Comparison of ENCODE assay signal across 8 cellular contexts in the genomic region with DNA sequence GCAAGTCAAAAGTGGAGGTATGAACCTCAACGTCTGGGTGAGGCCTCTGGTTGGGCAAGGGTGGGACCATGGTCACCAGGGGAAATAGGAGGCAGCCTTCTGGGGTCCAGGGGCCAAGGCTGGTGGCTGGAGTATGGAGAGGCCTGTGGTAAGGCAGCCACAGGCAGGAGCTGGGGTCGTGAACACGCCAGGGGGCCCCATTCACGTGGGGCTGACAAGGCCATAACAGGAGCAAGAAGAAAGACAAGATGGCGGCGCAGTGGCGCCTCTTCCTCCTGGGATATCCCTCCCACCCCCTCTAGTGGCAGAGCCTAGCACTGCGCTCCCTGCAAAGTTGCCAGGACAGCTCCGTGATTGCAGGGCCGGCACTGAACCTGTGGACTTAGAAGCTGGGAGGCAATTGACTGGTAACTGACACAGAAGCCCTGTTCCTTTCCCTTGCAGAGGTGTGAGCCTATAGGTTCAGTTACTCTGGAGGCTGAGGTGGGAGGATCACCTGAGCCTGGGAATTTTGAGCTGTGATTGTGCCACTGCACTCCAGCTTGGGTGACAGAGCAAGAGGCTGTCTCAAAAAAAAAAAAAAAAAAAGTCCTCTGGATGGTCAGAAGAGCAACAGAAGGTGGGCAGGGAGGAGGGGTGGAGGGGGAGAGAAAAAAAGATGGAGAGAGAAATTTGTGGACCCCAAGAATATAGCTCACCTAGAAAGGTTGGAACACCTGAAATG. TPM values are rescaled to one million over a fixed set of nuclear protein-coding genes. Genes with fewer than 3 reads are reported as not detected.
DNase-seq lines count a peak whose midpoint lies in the region; ATAC-seq and TF ChIP-seq lines count a peak whose summit lies in the region.

No MANE protein-coding gene starts in this region.

- intact Hi-C loops in Right ventricle myocardium superior (cut with DNase I), result loop anchor here (5.0 kb wide), 3 partner anchors 79 to 176 kb away; no protein-coding TSS in a partner anchor
- intact Hi-C loops in psoas muscle (cut with DNase I), result loop anchor here (5.0 kb wide), 3 partner anchors 79 to 176 kb away; no protein-coding TSS in a partner anchor
- intact Hi-C loops in aorta (cut with DNase I), result no loop called here

- no peak overlapping the region for H3K27ac ChIP-seq in psoas muscle
- H3K27ac ChIP-seq in aorta (ENCODE audit: low read depth in 1 of 2, low read length in 2 of 2), result no peak overlapping the region

- 29 to 30% (median 30%) methylated on average over 9 to 10 of the region's 10 CpGs for WGBS in psoas muscle, 3 donors
- WGBS in aorta, 2 donors, result 25 to 26% methylated on average over 10 of the region's 10 CpGs

- DNase-seq in GF-D8 (lab: John Stamatoyannopoulos, UW) (peak; percentile 41), LHCN-M2 (ENCODE audit: low read depth) (peak; percentile 56), Right ventricle myocardium superior (peak; percentile 82), psoas muscle (peak; percentile 56 to 74), aorta (peak; percentile 80 to 88)
- DNase-seq in activated naive CD4-positive, alpha-beta T cell treated with anti-CD3 and anti-CD28 coated beads, Interleukin-2, amount 50 U/mL, for 72 hours (ENCODE audit: low spot score in 2 of 2), result peak; percentile 77 to 85

- peak; percentile 61 for TF ChIP-seq CTCF in psoas muscle (IDR thresholded peaks at IDR 0.05)

- peaks cover 0 to 9% of the 10 kb centered on the region in 2 donors for H3K36me3 Mint-ChIP-seq in activated naive CD4-positive, alpha-beta T cell treated with anti-CD3 and anti-CD28 coated beads, Interleukin-2, amount 50 U/mL, for 72 hours

- no peaks in the 10 kb centered on the region for H3K36me3 ChIP-seq in psoas muscle (ENCODE audit: insufficient read depth in 1 of 2, low read depth in 1 of 2)
- H3K36me3 ChIP-seq in aorta (ENCODE audit: control insufficient read depth in 1 of 2, insufficient read depth in 2 of 2, low read length in 1 of 2), result no peaks in the 10 kb centered on the region

- H3K4me3 ChIP-seq in psoas muscle (no peak overlapping the region), aorta (ENCODE audit: low read length in 2 of 2) (no peak overlapping the region)

- peak; percentile 97 for ATAC-seq in SK-N-SH treated with all-trans-retinoic acid at 6 μM for 48 hours
- peak; percentile 71 to 76 for ATAC-seq in activated naive CD4-positive, alpha-beta T cell treated with anti-CD3 and anti-CD28 coated beads, Interleukin-2, amount 50 U/mL, for 72 hours
- ATAC-seq in Right ventricle myocardium superior (ENCODE audit: poor library complexity), result peak; percentile 85
- peak in 3 of 4 donors; percentile 46 to 60 (median 59) for ATAC-seq in psoas muscle
- peak; percentile 67 for ATAC-seq in aorta (ENCODE audit: low FRiP score)
- ATAC-seq in GM18519 (IDR thresholded peaks at IDR 0.05; ENCODE audit: low FRiP score, unreplicated experiment), result no peak

- peak overlapping the region; percentile 18 to 81 for H3K27ac Mint-ChIP-seq in activated naive CD4-positive, alpha-beta T cell treated with anti-CD3 and anti-CD28 coated beads, Interleukin-2, amount 50 U/mL, for 72 hours

- H3K9me3 ChIP-seq in psoas muscle, result no peaks in the 10 kb centered on the region
- peaks cover 1% of the 10 kb centered on the region for H3K9me3 ChIP-seq in aorta (ENCODE audit: control insufficient read depth, low read length)

- H3K4me1 ChIP-seq in psoas muscle (no peaks in the 10 kb centered on the region), aorta (ENCODE audit: control insufficient read depth in 1 of 2, insufficient read depth in 2 of 2, low read length in 2 of 2) (no peaks in the 10 kb centered on the region)

- no peaks in the 10 kb centered on the region for H3K27me3 ChIP-seq in psoas muscle (ENCODE audit: insufficient read depth in 3 of 3, low read length in 2 of 3)
- H3K27me3 ChIP-seq in aorta (ENCODE audit: control insufficient read depth in 1 of 2, insufficient read depth in 2 of 2, low read length in 1 of 2), result no peaks in the 10 kb centered on the region

- H3K9me3 Mint-ChIP-seq in activated naive CD4-positive, alpha-beta T cell treated with anti-CD3 and anti-CD28 coated beads, Interleukin-2, amount 50 U/mL, for 72 hours, result peaks cover 3 to 9% of the 10 kb centered on the region in 2 donors

TF ChIP-seq in SK-N-SH treated with all-trans-retinoic acid at 6 μM for 48 hours, 23 proteins besides CTCF, POLR2A, EP300 and RAD21 (continues in another document):
- 0 out of 2 replicates have a peak, but pooled peaks have one; percentile 59 for TF ChIP-seq CSDC2 (CRISPR knock-in tag; IDR thresholded peaks at IDR 0.05)
- TF ChIP-seq ISL1 (CRISPR knock-in tag; IDR thresholded peaks at IDR 0.05), result no peak
- no peak for TF ChIP-seq ARNTL (CRISPR knock-in tag; IDR thresholded peaks at IDR 0.05; ENCODE audit: borderline replicate concordance, low read depth)
- TF ChIP-seq SNAI2 (CRISPR knock-in tag; IDR thresholded peaks at IDR 0.05), result 0 out of 2 replicates have a peak, but pooled peaks have one; percentile 41
- TF ChIP-seq, protein P1, sequence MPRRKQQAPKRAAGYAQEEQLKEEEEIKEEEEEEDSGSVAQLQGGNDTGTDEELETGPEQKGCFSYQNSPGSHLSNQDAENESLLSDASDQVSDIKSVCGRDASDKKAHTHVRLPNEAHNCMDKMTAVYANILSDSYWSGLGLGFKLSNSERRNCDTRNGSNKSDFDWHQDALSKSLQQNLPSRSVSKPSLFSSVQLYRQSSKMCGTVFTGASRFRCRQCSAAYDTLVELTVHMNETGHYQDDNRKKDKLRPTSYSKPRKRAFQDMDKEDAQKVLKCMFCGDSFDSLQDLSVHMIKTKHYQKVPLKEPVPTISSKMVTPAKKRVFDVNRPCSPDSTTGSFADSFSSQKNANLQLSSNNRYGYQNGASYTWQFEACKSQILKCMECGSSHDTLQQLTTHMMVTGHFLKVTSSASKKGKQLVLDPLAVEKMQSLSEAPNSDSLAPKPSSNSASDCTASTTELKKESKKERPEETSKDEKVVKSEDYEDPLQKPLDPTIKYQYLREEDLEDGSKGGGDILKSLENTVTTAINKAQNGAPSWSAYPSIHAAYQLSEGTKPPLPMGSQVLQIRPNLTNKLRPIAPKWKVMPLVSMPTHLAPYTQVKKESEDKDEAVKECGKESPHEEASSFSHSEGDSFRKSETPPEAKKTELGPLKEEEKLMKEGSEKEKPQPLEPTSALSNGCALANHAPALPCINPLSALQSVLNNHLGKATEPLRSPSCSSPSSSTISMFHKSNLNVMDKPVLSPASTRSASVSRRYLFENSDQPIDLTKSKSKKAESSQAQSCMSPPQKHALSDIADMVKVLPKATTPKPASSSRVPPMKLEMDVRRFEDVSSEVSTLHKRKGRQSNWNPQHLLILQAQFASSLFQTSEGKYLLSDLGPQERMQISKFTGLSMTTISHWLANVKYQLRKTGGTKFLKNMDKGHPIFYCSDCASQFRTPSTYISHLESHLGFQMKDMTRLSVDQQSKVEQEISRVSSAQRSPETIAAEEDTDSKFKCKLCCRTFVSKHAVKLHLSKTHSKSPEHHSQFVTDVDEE (CRISPR knock-in tag; IDR thresholded peaks at IDR 0.05), result 0 out of 2 replicates have a peak, but pooled peaks have one; percentile 39
- TF ChIP-seq PPARA (CRISPR knock-in tag; IDR thresholded peaks at IDR 0.05; ENCODE audit: borderline replicate concordance), result no peak
- TF ChIP-seq, protein P2, sequence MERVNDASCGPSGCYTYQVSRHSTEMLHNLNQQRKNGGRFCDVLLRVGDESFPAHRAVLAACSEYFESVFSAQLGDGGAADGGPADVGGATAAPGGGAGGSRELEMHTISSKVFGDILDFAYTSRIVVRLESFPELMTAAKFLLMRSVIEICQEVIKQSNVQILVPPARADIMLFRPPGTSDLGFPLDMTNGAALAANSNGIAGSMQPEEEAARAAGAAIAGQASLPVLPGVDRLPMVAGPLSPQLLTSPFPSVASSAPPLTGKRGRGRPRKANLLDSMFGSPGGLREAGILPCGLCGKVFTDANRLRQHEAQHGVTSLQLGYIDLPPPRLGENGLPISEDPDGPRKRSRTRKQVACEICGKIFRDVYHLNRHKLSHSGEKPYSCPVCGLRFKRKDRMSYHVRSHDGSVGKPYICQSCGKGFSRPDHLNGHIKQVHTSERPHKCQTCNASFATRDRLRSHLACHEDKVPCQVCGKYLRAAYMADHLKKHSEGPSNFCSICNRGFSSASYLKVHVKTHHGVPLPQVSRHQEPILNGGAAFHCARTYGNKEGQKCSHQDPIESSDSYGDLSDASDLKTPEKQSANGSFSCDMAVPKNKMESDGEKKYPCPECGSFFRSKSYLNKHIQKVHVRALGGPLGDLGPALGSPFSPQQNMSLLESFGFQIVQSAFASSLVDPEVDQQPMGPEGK (CRISPR knock-in tag; IDR thresholded peaks at IDR 0.05; ENCODE audit: borderline replicate concordance), result no peak

RNA-seq across cellular contexts. Expression of a gene that starts 19.7 kb away (rescaled TPM):
- not detected in 2 replicates for total RNA-seq in LHCN-M2 (2014; rRNA removed)
- not detected for polyA plus RNA-seq in LHCN-M2 (2012)
- 1 to 10 TPM; 1.2 to 2.0 TPM for total RNA-seq in activated naive CD4-positive, alpha-beta T cell treated with anti-CD3 and anti-CD28 coated beads, Interleukin-2, amount 50 U/mL, for 72 hours
- not detected for total RNA-seq in Right ventricle myocardium superior
- total RNA-seq in psoas muscle, result under 1 TPM in 1 of 4 donors, not detected in 3; 0.62 TPM
- polyA plus RNA-seq in psoas muscle, result not detected
- total RNA-seq in aorta, result not detected
- not detected for polyA plus RNA-seq in aorta

RNA-seq across cellular contexts. Expression of a gene that starts 50.8 kb away (rescaled TPM):
- total RNA-seq in LHCN-M2 (2014; rRNA removed) (not detected in 2 replicates), Right ventricle myocardium superior (not detected), psoas muscle (not detected), aorta (not detected)
- not detected for polyA plus RNA-seq in LHCN-M2 (2012)
- total RNA-seq in activated naive CD4-positive, alpha-beta T cell treated with anti-CD3 and anti-CD28 coated beads, Interleukin-2, amount 50 U/mL, for 72 hours, result not detected
- polyA plus RNA-seq in psoas muscle (not detected), aorta (not detected)

RNA-seq across cellular contexts. Expression of a gene that starts 55.3 kb away (rescaled TPM):
- total RNA-seq in LHCN-M2 (2014; rRNA removed) (not detected in 2 replicates), Right ventricle myocardium superior (not detected), psoas muscle (not detected), aorta (not detected)
- polyA plus RNA-seq in LHCN-M2 (2012), result 0.04 TPM
- total RNA-seq in activated naive CD4-positive, alpha-beta T cell treated with anti-CD3 and anti-CD28 coated beads, Interleukin-2, amount 50 U/mL, for 72 hours, result not detected
- polyA plus RNA-seq in psoas muscle (under 1 TPM in 1 of 3 donors, not detected in 2; 0.05 TPM), aorta (not detected)

Comparison
In these comparisons a context has a peak if more than half of its experiments do, and no peak if none do; other contexts are left out.
1. intact Hi-C loops: an anchor here in Right ventricle myocardium superior (5.0 kb wide) and psoas muscle (5.0 kb wide); none called in aorta.